22 cellular contexts compared by ENCODE assay signal in genomic region chr1:150309758-150310495, GRCh38. TPM values are rescaled to one million over a fixed set of nuclear protein-coding genes. Genes with fewer than 3 reads are reported as not detected.
DNase-seq lines count a peak whose midpoint lies in the region; ATAC-seq and TF ChIP-seq lines count a peak whose summit lies in the region.
"Had no signal": no experiment of that assay in that cellular context is flagged by ENCODE, and none has a peak within 500 bp of the region (broad histone marks: within the 10 kb centered on the region; RNA-seq: fewer than 3 reads in every experiment).

No MANE protein-coding gene starts in this region.

- TF ChIP-seq CTCF in 22Rv1 (IDR thresholded peaks at IDR 0.05) (no peak), SK-N-SH (IDR thresholded peaks at IDR 0.05) (no peak)

- H3K9me3 ChIP-seq in SK-N-SH = no peaks in the 10 kb centered on the region
- H3K9me3 ChIP-seq in HAP-1 = no peaks in the 10 kb centered on the region
- H3K9me3 ChIP-seq: testis had no signal

- H3K4me3 ChIP-seq in SK-N-SH (ENCODE audit: low read depth in 2 of 2, low read length in 1 of 2) (no peak overlapping the region), HAP-1 (no peak overlapping the region)
- H3K4me3 ChIP-seq: dorsolateral prefrontal cortex, skin epidermis, testis had no signal

- peaks cover 17% of the 10 kb centered on the region for H3F3A ChIP-seq in SK-N-SH (replicated peaks; ENCODE audit: insufficient read depth)

- ATAC-seq in HG03280 (IDR thresholded peaks at IDR 0.05; ENCODE audit: unreplicated experiment) (no peak), HG03108 (IDR thresholded peaks at IDR 0.05; ENCODE audit: unreplicated experiment) (no peak)
- ATAC-seq: activated CD8-positive, alpha-beta T cell treated with anti-CD3 and anti-CD28 coated beads, Interleukin-2, amount 10 ng/mL, durations not matched to agents 7 days and 5 days; activated naive CD4-positive, alpha-beta T cell treated with anti-CD3 and anti-CD28 coated beads, Interleukin-2, amount 50 U/mL, for 72 hours; activated T-cell treated with anti-CD3 and anti-CD28 coated beads, Interleukin-2, amount 50 U/mL, for 72 hours; CD8-positive, alpha-beta T cell; naive thymus-derived CD4-positive, alpha-beta T cell had no signal

- no peak overlapping the region for H3K9ac ChIP-seq in SK-N-SH

- POLR2A ChIA-PET in SK-N-SH (lab: Yijun Ruan, JAX) = interaction anchor here (0.6 kb wide), 1 partner anchor 96 kb away, joined by 4 read pairs; no protein-coding TSS in a partner anchor

- H3K27me3 ChIP-seq in SK-N-SH (ENCODE audit: insufficient read depth) (no peaks in the 10 kb centered on the region), HAP-1 (ENCODE audit: low read depth) (no peaks in the 10 kb centered on the region)
- H3K27me3 ChIP-seq: dorsolateral prefrontal cortex, testis had no signal

- DNase-seq in DMS53 (lab: John Stamatoyannopoulos, UW) (peak; percentile 63), NCI-H2196 (lab: John Stamatoyannopoulos, UW; ENCODE audit: unreplicated experiment) (peak; percentile 80), dermis blood vessel endothelial cell (peak; percentile 42), SK-N-SH (no peak), HAP-1 (ENCODE audit: low spot score in 2 of 2) (no peak)
- DNase-seq: activated CD8-positive, alpha-beta T cell treated with anti-CD3 and anti-CD28 coated beads, Interleukin-2, amount 10 ng/mL, durations not matched to agents 7 days and 5 days; activated T-cell treated with anti-CD3 and anti-CD28 coated beads, Interleukin-2, amount 50 U/mL, for 72 hours; CD8-positive, alpha-beta T cell; dorsolateral prefrontal cortex; MV-4-11; naive thymus-derived CD4-positive, alpha-beta T cell; NCI-H526; posterior cingulate gyrus; RPMI8226; T-helper 1 cell; testis had no signal

- 94% methylated on average over 10 of the region's 10 CpGs for WGBS in SK-N-SH (ENCODE audit: low lambda C conversion rate)

- in situ Hi-C loops in HAP-1 (cut with MboI; ENCODE audit: low sequenced_read_pairs) = no loop called here

- H3K27ac ChIP-seq in 22Rv1 (peak overlapping the region; percentile 30; the same call in 1 of the 2 replicates), SK-N-SH (ENCODE audit: low read depth in 2 of 2, low read length in 1 of 2) (no peak overlapping the region)
- H3K27ac ChIP-seq: dorsolateral prefrontal cortex, skin epidermis, testis, VCaP had no signal

- TF ChIP-seq EP300 in SK-N-SH (IDR thresholded peaks at IDR 0.05; ENCODE audit: borderline replicate concordance in 1 of 2, low read depth in 1 of 2, low read length in 1 of 2) = no peak

- TF ChIP-seq RAD21 in SK-N-SH (IDR thresholded peaks at IDR 0.05; ENCODE audit: low read length) = no peak

- H3K36me3 ChIP-seq in SK-N-SH (replicated peaks in 1 of 2; ENCODE audit: control insufficient read depth in 1 of 2, insufficient read depth in 2 of 2, low read length in 1 of 2) (peaks cover 15 to 16% of the 10 kb centered on the region in 2 experiments), HAP-1 (replicated peaks) (peaks cover 20% of the 10 kb centered on the region)

- H3K4me1 ChIP-seq in SK-N-SH (ENCODE audit: control insufficient read depth in 1 of 2, insufficient read depth in 2 of 2, low read depth in 1 of 2, low read length in 1 of 2) (no peaks in the 10 kb centered on the region; a peak in 1 of 4 replicates), HAP-1 (peaks cover 3% of the 10 kb centered on the region; the same call in 1 of the 2 replicates)
- H3K4me1 ChIP-seq: testis had no signal

- no peak overlapping the region for H2AFZ ChIP-seq in SK-N-SH (ENCODE audit: low read depth)

- no peaks in the 10 kb centered on the region for H4K20me1 ChIP-seq in SK-N-SH (ENCODE audit: insufficient read depth)

- H3K79me2 ChIP-seq in SK-N-SH (ENCODE audit: insufficient read depth) = no peaks in the 10 kb centered on the region

- H3K9me2 ChIP-seq in SK-N-SH = no peaks in the 10 kb centered on the region

- H3K4me2 ChIP-seq in SK-N-SH = no peak overlapping the region

- CTCF ChIA-PET in SK-N-SH (lab: Yijun Ruan, JAX) = no interaction called here

TF ChIP-seq in SK-N-SH, 30 proteins besides CTCF, POLR2A, EP300 and RAD21:
- no peak for TF ChIP-seq RCOR1 (IDR thresholded peaks at IDR 0.05; ENCODE audit: low read length)
- no peak for TF ChIP-seq USF1 (IDR thresholded peaks at IDR 0.05; ENCODE audit: borderline replicate concordance, low read depth)
- no peak for TF ChIP-seq IRF3 (IDR thresholded peaks at IDR 0.05; ENCODE audit: low read depth, low read length)
- TF ChIP-seq ZBTB33 (IDR thresholded peaks at IDR 0.05; ENCODE audit: borderline replicate concordance, low read depth) = no peak
- no peak for TF ChIP-seq FOXJ3 (CRISPR knock-in tag; IDR thresholded peaks at IDR 0.05)
- TF ChIP-seq RXRA (IDR thresholded peaks at IDR 0.05; ENCODE audit: borderline replicate concordance, low read depth) = no peak
- TF ChIP-seq YY1 (IDR thresholded peaks at IDR 0.05; ENCODE audit: low read depth) = no peak
- TF ChIP-seq RFX5 (IDR thresholded peaks at IDR 0.05; ENCODE audit: low read length) = no peak
- no peak for TF ChIP-seq PBX3 (IDR thresholded peaks at IDR 0.05)
- no peak for TF ChIP-seq MEF2A (IDR thresholded peaks at IDR 0.05; ENCODE audit: borderline replicate concordance, low read depth)
- TF ChIP-seq CHD2 (IDR thresholded peaks at IDR 0.05; ENCODE audit: low read length, partially characterized antibody) = no peak
- TF ChIP-seq SIN3A (IDR thresholded peaks at IDR 0.05; ENCODE audit: borderline replicate concordance, low read depth, low read length) = no peak
- TF ChIP-seq JUND (IDR thresholded peaks at IDR 0.05) = no peak

RNA-seq across cellular contexts. Expression of gene PRPF3, which starts 11.4 kb away (rescaled TPM):
- 40.0 and 47.5 TPM in 2 replicates for total RNA-seq in dermis blood vessel endothelial cell
- 27.2 and 38.2 TPM in 2 replicates for polyA plus RNA-seq in SK-N-SH (2012; rRNA removed)
- 20.6 and 21.1 TPM in 2 replicates for polyA plus RNA-seq in SK-N-SH (2012; cell fraction: cytosol; rRNA removed)
- polyA plus RNA-seq in SK-N-SH (2012; cell fraction: nucleus; rRNA removed) = 104 and 162 TPM in 2 replicates

RNA-seq across cellular contexts. Expression of gene MRPS21, which starts 16.3 kb away (rescaled TPM):
- 35.4 and 43.4 TPM in 2 replicates for total RNA-seq in dermis blood vessel endothelial cell
- 136 and 173 TPM in 2 replicates for polyA plus RNA-seq in SK-N-SH (2012; rRNA removed)
- polyA plus RNA-seq in SK-N-SH (2012; cell fraction: cytosol; rRNA removed) = 182 and 217 TPM in 2 replicates
- polyA plus RNA-seq in SK-N-SH (2012; cell fraction: nucleus; rRNA removed) = 123 and 203 TPM in 2 replicates

RNA-seq across cellular contexts. Expression of gene CIART, which starts 27.6 kb away (rescaled TPM):
- total RNA-seq in dermis blood vessel endothelial cell = 0.33 and 1.0 TPM in 2 replicates
- 3.2 and 4.4 TPM in 2 replicates for polyA plus RNA-seq in SK-N-SH (2012; rRNA removed)
- 1.6 and 2.3 TPM in 2 replicates for polyA plus RNA-seq in SK-N-SH (2012; cell fraction: cytosol; rRNA removed)
- 6.7 and 7.9 TPM in 2 replicates for polyA plus RNA-seq in SK-N-SH (2012; cell fraction: nucleus; rRNA removed)

RNA-seq across cellular contexts. Expression of gene C1orf54, which starts 37.3 kb away (rescaled TPM):
- total RNA-seq in dermis blood vessel endothelial cell = 3.6 and 43.1 TPM in 2 replicates
- polyA plus RNA-seq in SK-N-SH (2012; rRNA removed) = 18.0 and 25.7 TPM in 2 replicates
- polyA plus RNA-seq in SK-N-SH (2012; cell fraction: cytosol; rRNA removed) = 25.4 and 34.1 TPM in 2 replicates
- 5.4 and 9.7 TPM in 2 replicates for polyA plus RNA-seq in SK-N-SH (2012; cell fraction: nucleus; rRNA removed)

RNA-seq across cellular contexts. Expression of gene APH1A, which starts 41.1 kb away (rescaled TPM):
- 132 and 182 TPM in 2 replicates for total RNA-seq in dermis blood vessel endothelial cell
- 175 and 232 TPM in 2 replicates for polyA plus RNA-seq in SK-N-SH (2012; rRNA removed)
- 141 and 194 TPM in 2 replicates for polyA plus RNA-seq in SK-N-SH (2012; cell fraction: cytosol; rRNA removed)
- polyA plus RNA-seq in SK-N-SH (2012; cell fraction: nucleus; rRNA removed) = 83.8 and 134 TPM in 2 replicates

Comparison
In these comparisons a context has a peak if more than half of its experiments do, and no peak if none do; other contexts are left out.
1. DNase-seq: peak in DMS53 (single experiment), NCI-H2196 (single experiment) and dermis blood vessel endothelial cell (single experiment); none in SK-N-SH (single experiment) and HAP-1 (0 of 2).